In genomic region chr5:61523997-61524396, GRCh38 we compare ENCODE assay signal across 24 cellular contexts.
A peak's percentile ranks its signal among the peaks of the same experiment; 100 is the strongest.
DNase-seq lines count a peak whose midpoint lies in the region; ATAC-seq, FAIRE-seq and TF ChIP-seq lines count a peak whose summit lies in the region.
"Had no signal": no experiment of that assay in that cellular context is flagged by ENCODE, and none has a peak within 500 bp of the region (broad histone marks: within the 10 kb centered on the region; RNA-seq: fewer than 3 reads in every experiment).

No MANE protein-coding gene starts in this region.

- H3K4me1 ChIP-seq in liver (ENCODE audit: control insufficient read depth in 4 of 4, insufficient read depth in 4 of 4, low read length in 3 of 4) (peaks cover 3 to 17% (median 13%) of the 10 kb centered on the region in 4 donors), HepG2 (ENCODE audit: insufficient read depth, low read length) (no peaks in the 10 kb centered on the region), prostate gland (replicated peaks) (no peaks in the 10 kb centered on the region)
- H3K4me1 ChIP-seq: BE2C; BLaER1 treated with 17β-estradiol and CSF1 and Interleukin-3, amounts not matched to agents 10 nM and 100 nM; HAP-1 had no signal

- in situ Hi-C loops in HepG2 (cut with HindIII; ENCODE audit: extremely low pct_ligation_motif_present, low pct_unique_long_range_greater_than_20kb), result no loop called here

- TF ChIP-seq POLR2A in HepG2 (IDR thresholded peaks at IDR 0.05; ENCODE audit: insufficient read depth in 1 of 2, low read depth in 2 of 2, low read length in 2 of 2) (no peak), prostate gland (IDR thresholded peaks at IDR 0.05) (no peak)

- no peak overlapping the region for H2AFZ ChIP-seq in HepG2 (ENCODE audit: low read length)

- no peaks in the 10 kb centered on the region for H3K9me3 Mint-ChIP-seq in progenitor cell of endocrine pancreas (ENCODE audit: low read depth)
- H3K9me3 Mint-ChIP-seq in stimulated activated naive CD8-positive, alpha-beta T cell treated with anti-CD3 and anti-CD28 coated beads, Interleukin-15, amount 100 ng/mL, for 72 hours, result no peaks in the 10 kb centered on the region
- H3K9me3 Mint-ChIP-seq: CD14-positive monocyte; CD4-positive, alpha-beta T cell; HFFc6 had no signal

- TF ChIP-seq EP300 in HepG2 (IDR thresholded peaks at IDR 0.05; ENCODE audit: low read depth in 2 of 2, low read length in 2 of 2) (no peak), HepG2 (CRISPR knock-in tag; IDR thresholded peaks at IDR 0.05; ENCODE audit: borderline replicate concordance) (no peak)

- 34% methylated on average over 3 of the region's 3 CpGs for WGBS in liver
- WGBS in HepG2 (ENCODE audit: low lambda C conversion rate), result 32% methylated on average over 3 of the region's 3 CpGs
- 83% methylated on average over 3 of the region's 3 CpGs for WGBS in prostate gland

- H3K36me3 ChIP-seq in liver (ENCODE audit: control insufficient read depth in 4 of 4, insufficient read depth in 3 of 4, low read depth in 1 of 4, low read length in 3 of 4) (peaks cover 0 to 11% (median 5%) of the 10 kb centered on the region in 4 donors), HepG2 (replicated peaks in 1 of 2; ENCODE audit: control insufficient read depth in 1 of 2, insufficient read depth in 2 of 2, low read length in 2 of 2) (no peaks in the 10 kb centered on the region), prostate gland (no peaks in the 10 kb centered on the region)
- H3K36me3 ChIP-seq: BE2C, HAP-1 had no signal

- H3K27ac Mint-ChIP-seq in progenitor cell of endocrine pancreas, result peak overlapping the region; percentile 85
- H3K27ac Mint-ChIP-seq in stimulated activated naive CD8-positive, alpha-beta T cell treated with anti-CD3 and anti-CD28 coated beads, Interleukin-15, amount 100 ng/mL, for 72 hours, result no peak overlapping the region
- H3K27ac Mint-ChIP-seq: CD4-positive, alpha-beta T cell; CD8-positive, alpha-beta memory T cell; HFFc6 had no signal

- no peak overlapping the region for H3K9ac ChIP-seq in liver (ENCODE audit: low read depth in 1 of 2, low read length in 2 of 2)
- no peak overlapping the region for H3K9ac ChIP-seq in HepG2 (ENCODE audit: insufficient read depth, low read depth, low read length)
- H3K9ac ChIP-seq: BLaER1 treated with 17β-estradiol and CSF1 and Interleukin-3, amounts not matched to agents 10 nM and 100 nM had no signal

- no peaks in the 10 kb centered on the region for H3K9me3 ChIP-seq in liver (ENCODE audit: control insufficient read depth in 4 of 4, low read length in 3 of 4)
- no peaks in the 10 kb centered on the region for H3K9me3 ChIP-seq in HepG2 (ENCODE audit: low read length)
- no peaks in the 10 kb centered on the region for H3K9me3 ChIP-seq in prostate gland
- H3K9me3 ChIP-seq: BE2C; BLaER1 treated with 17β-estradiol and CSF1 and Interleukin-3, amounts not matched to agents 10 nM and 100 nM; HAP-1 had no signal

- no peak overlapping the region for H3K27ac ChIP-seq in liver (ENCODE audit: low read depth in 1 of 2, low read length in 2 of 2)
- H3K27ac ChIP-seq in HepG2 (ENCODE audit: extremely low read length, insufficient read depth, low read length), result no peak overlapping the region
- H3K27ac ChIP-seq in prostate gland, result no peak overlapping the region
- H3K27ac ChIP-seq: 22Rv1; BLaER1 treated with 17β-estradiol and CSF1 and Interleukin-3, amounts not matched to agents 10 nM and 100 nM had no signal

- H3K27me3 ChIP-seq in liver (ENCODE audit: control insufficient read depth in 4 of 4, insufficient read depth in 4 of 4, low read length in 3 of 4) (no peaks in the 10 kb centered on the region), HepG2 (ENCODE audit: control insufficient read depth in 1 of 2, insufficient read depth in 2 of 2, low read length in 2 of 2) (no peaks in the 10 kb centered on the region), prostate gland (replicated peaks; ENCODE audit: insufficient read depth) (no peaks in the 10 kb centered on the region)
- H3K27me3 ChIP-seq: BE2C; BLaER1 treated with 17β-estradiol and CSF1 and Interleukin-3, amounts not matched to agents 10 nM and 100 nM had no signal

- H3K4me2 ChIP-seq in HepG2 (ENCODE audit: low read depth, low read length), result no peak overlapping the region
- H3K4me2 ChIP-seq: BLaER1 treated with 17β-estradiol and CSF1 and Interleukin-3, amounts not matched to agents 10 nM and 100 nM had no signal

- H3K79me2 ChIP-seq in HepG2 (ENCODE audit: insufficient read depth, low read length), result no peaks in the 10 kb centered on the region

- TF ChIP-seq RAD21 in liver (IDR thresholded peaks at IDR 0.05), result peak in 1 of 2 donors; percentile 9
- TF ChIP-seq RAD21 in HepG2 (CRISPR knock-in tag; IDR thresholded peaks at IDR 0.05), result no peak

- BruUV-seq in HepG2 (replicated peaks; lab: Mats Ljungman, UMichigan), result no TSS peak

- POLR2A ChIA-PET in HepG2 (lab: Yijun Ruan, JAX), result no interaction called here

- H3K36me3 Mint-ChIP-seq in progenitor cell of endocrine pancreas (ENCODE audit: insufficient read depth), result peaks cover 17% of the 10 kb centered on the region

- no peak overlapping the region for H3K4me3 Mint-ChIP-seq in progenitor cell of endocrine pancreas (ENCODE audit: low read depth)
- no peak overlapping the region for H3K4me3 Mint-ChIP-seq in stimulated activated naive CD8-positive, alpha-beta T cell treated with anti-CD3 and anti-CD28 coated beads, Interleukin-15, amount 100 ng/mL, for 72 hours
- H3K4me3 Mint-ChIP-seq: CD14-positive monocyte; CD4-positive, alpha-beta T cell; CD8-positive, alpha-beta memory T cell; HFFc6 had no signal

- CTCF ChIA-PET in HepG2 (lab: Yijun Ruan, JAX; ENCODE audit: low intra/inter-chr PET ratio, low total read pairs), result no interaction called here

- H3K27me3 Mint-ChIP-seq in progenitor cell of endocrine pancreas, result no peaks in the 10 kb centered on the region
- no peaks in the 10 kb centered on the region for H3K27me3 Mint-ChIP-seq in stimulated activated naive CD8-positive, alpha-beta T cell treated with anti-CD3 and anti-CD28 coated beads, Interleukin-15, amount 100 ng/mL, for 72 hours
- H3K27me3 Mint-ChIP-seq: CD4-positive, alpha-beta T cell; CD8-positive, alpha-beta memory T cell had no signal

- H3K4me1 Mint-ChIP-seq in progenitor cell of endocrine pancreas (ENCODE audit: low read depth), result peaks cover 37% of the 10 kb centered on the region
- no peaks in the 10 kb centered on the region for H3K4me1 Mint-ChIP-seq in stimulated activated naive CD8-positive, alpha-beta T cell treated with anti-CD3 and anti-CD28 coated beads, Interleukin-15, amount 100 ng/mL, for 72 hours
- H3K4me1 Mint-ChIP-seq: CD14-positive monocyte had no signal

- no peak for DNase-seq in HepG2 (ENCODE audit: low spot score)
- DNase-seq in left lobe of liver (ENCODE audit: low spot score), result no peak
- no peak for DNase-seq in progenitor cell of endocrine pancreas (ENCODE audit: low spot score, unreplicated experiment)
- DNase-seq in NCI-H1436 treated with DMSO at 0.1 percent for 48 hours (lab: John Stamatoyannopoulos, UW), result no peak
- DNase-seq in prostate gland (ENCODE audit: low spot score), result no peak
- DNase-seq in stimulated activated naive CD8-positive, alpha-beta T cell treated with anti-CD3 and anti-CD28 coated beads, Interleukin-15, amount 100 ng/mL, for 72 hours, result no peak
- DNase-seq in RCC 7860 (ENCODE audit: low spot score), result no peak
- DNase-seq: ACHN; AML-193; BE2C; CD4-positive, alpha-beta T cell; CD8-positive, alpha-beta memory T cell; DMS53; DMS79 treated with DMSO at 0.1 percent for 48 hours; GF-D8; GOT3; HFFc6 had no signal

- FAIRE-seq in HepG2 (lab: Jason Lieb, UNC) (no peak), RCC 7860 (lab: Jason Lieb, UNC) (no peak)
- FAIRE-seq: GM12891, GM18507 had no signal

- intact Hi-C loops in HepG2 (cut with micrococcal nuclease; ENCODE audit: unreplicated experiment) (no loop called here), prostate gland (cut with DNase I) (no loop called here)

- no peak for TF ChIP-seq CTCF in liver (IDR thresholded peaks at IDR 0.05; ENCODE audit: low read depth, low read length, missing input control)
- no peak for TF ChIP-seq CTCF in HepG2 (CRISPR knock-in tag; IDR thresholded peaks at IDR 0.05)
- TF ChIP-seq CTCF in progenitor cell of endocrine pancreas (IDR thresholded peaks at IDR 0.05; ENCODE audit: unreplicated experiment), result no peak
- TF ChIP-seq CTCF in prostate gland (IDR thresholded peaks at IDR 0.05), result no peak

- H3K4me3 ChIP-seq in liver (ENCODE audit: low read depth in 1 of 3, low read length in 3 of 3) (no peak overlapping the region), HepG2 (replicated peaks in 1 of 3; ENCODE audit: insufficient read depth in 1 of 3, low read depth in 2 of 3, low read length in 3 of 3) (no peak overlapping the region), prostate gland (no peak overlapping the region)
- H3K4me3 ChIP-seq: BLaER1 treated with 17β-estradiol and CSF1 and Interleukin-3, amounts not matched to agents 10 nM and 100 nM; HAP-1 had no signal

- no peaks in the 10 kb centered on the region for H4K20me1 ChIP-seq in HepG2 (ENCODE audit: insufficient read depth, low read length)

- ATAC-seq in HepG2 (no peak), left lobe of liver (peak; percentile 84)
- ATAC-seq in stimulated activated naive CD8-positive, alpha-beta T cell treated with anti-CD3 and anti-CD28 coated beads, Interleukin-15, amount 100 ng/mL, for 72 hours, result no peak

TF ChIP-seq in liver, 16 proteins besides CTCF, POLR2A, EP300 and RAD21 (continues in another document):
- peak; percentile 16 for TF ChIP-seq ATF3 (IDR thresholded peaks at IDR 0.05)
- peak; percentile 36 for TF ChIP-seq NR2F2 (IDR thresholded peaks at IDR 0.05)
- TF ChIP-seq HNF4A (conservative IDR thresholded peaks at IDR 0.05), result peak; percentile 80 to 95
- TF ChIP-seq TAF1 (conservative IDR thresholded peaks at IDR 0.05), result no peak

TF ChIP-seq in HepG2, 621 proteins besides CTCF, POLR2A, EP300 and RAD21 (continues in another document):
- TF ChIP-seq MYC (CRISPR knock-in tag; IDR thresholded peaks at IDR 0.05; ENCODE audit: borderline replicate concordance), result no peak
